19 cellular contexts compared by ENCODE assay signal in the genomic region with DNA sequence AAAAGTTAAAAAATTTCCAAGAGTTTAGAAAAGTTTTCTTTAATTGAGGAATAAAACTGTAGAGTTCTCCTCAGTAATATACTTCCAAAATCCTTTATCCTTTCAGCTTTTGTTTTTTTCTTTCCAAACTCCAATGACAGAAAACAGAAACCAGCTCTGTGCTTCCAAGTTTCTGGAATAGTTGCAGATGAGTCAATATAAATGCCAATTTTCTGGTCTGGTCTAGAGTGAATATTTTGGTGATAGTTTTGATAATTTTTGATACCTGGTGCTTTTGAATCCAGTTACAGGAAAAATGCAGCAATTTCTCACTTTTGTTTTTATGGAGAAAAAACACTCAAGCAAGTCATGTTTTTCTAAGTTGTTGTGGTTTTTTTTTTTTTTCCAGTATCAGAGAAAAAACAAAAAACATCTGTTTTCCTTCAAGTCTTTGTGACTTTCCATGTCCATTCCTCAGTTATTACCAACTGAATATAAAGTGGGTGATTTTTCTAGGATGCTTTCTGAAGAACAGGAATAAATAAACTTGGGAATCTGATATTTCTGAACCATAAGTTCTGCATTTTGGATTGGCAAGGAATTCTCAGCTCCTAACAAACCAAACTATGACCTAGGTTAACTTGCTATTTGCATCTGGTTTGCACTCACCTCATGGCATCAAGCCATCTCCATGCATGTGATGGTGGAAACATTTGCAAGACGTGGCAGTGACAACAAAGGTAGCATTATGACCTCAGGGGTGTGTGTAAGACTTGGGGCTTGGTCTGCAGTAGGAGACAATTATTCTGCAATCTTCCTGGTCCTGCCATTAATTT.
DNase-seq lines count a peak whose midpoint lies in the region; ATAC-seq, FAIRE-seq and TF ChIP-seq lines count a peak whose summit lies in the region.
"Had no signal": no experiment of that assay in that cellular context is flagged by ENCODE, and none has a peak within 500 bp of the region (broad histone marks: within the 10 kb centered on the region; RNA-seq: fewer than 3 reads in every experiment).

No MANE protein-coding gene starts in this region.

- no peak for TF ChIP-seq RAD21 in IMR-90 (IDR thresholded peaks at IDR 0.05; ENCODE audit: low read length)

- H2AK5ac ChIP-seq in IMR-90 (ENCODE audit: low read depth, low read length): peak overlapping the region; percentile 57; the same call in 1 of the 2 replicates

- no peak overlapping the region for H2AFZ ChIP-seq in IMR-90 (replicated peaks; ENCODE audit: low read length, poor library complexity)

- no peak overlapping the region for H3K56ac ChIP-seq in IMR-90 (ENCODE audit: extremely low read depth, insufficient read depth, low read length)

- no peak overlapping the region for H2AK9ac ChIP-seq in IMR-90 (replicated peaks; ENCODE audit: low read depth, low read length, poor library complexity)

- no TSS peak for BruUV-seq in IMR-90 (replicated peaks; lab: Mats Ljungman, UMichigan)

- H3K27me3 ChIP-seq in IMR-90 (ENCODE audit: control insufficient read depth, insufficient read depth, low read length): no peaks in the 10 kb centered on the region
- no peaks in the 10 kb centered on the region for H3K27me3 ChIP-seq in bronchial epithelial cell (ENCODE audit: control insufficient read depth, insufficient read depth, low read length)

- no peak overlapping the region for H2BK5ac ChIP-seq in IMR-90 (ENCODE audit: low read depth, low read length, poor library complexity, severe bottlenecking)

- H3K79me1 ChIP-seq in IMR-90 (ENCODE audit: low read depth in 1 of 2, low read length in 2 of 2): no peaks in the 10 kb centered on the region

- CTCF ChIA-PET in IMR-90 (lab: Yijun Ruan, JAX): interaction anchor here (0.7 kb wide), 1 partner anchor 312 kb away, joined by 3 read pairs; no protein-coding TSS in a partner anchor

- H4K8ac ChIP-seq in IMR-90 (ENCODE audit: low read depth in 2 of 2, low read length in 2 of 2): no peak overlapping the region

- no peak overlapping the region for H3K4me3 Mint-ChIP-seq in activated CD4-positive, alpha-beta T cell treated with anti-CD3 and anti-CD28 coated beads, Interleukin-2, amount 10 ng/mL, durations not matched to agents 24 days and 14 days
- H3K4me3 Mint-ChIP-seq: CD4-positive, alpha-beta memory T cell had no signal

- WGBS in IMR-90 (ENCODE audit: extremely low coverage in 2 of 2, insufficient read length in 1 of 2), 2 experiments: no CpG with 5 or more reads among the region's 1 CpG

- H3K4me1 Mint-ChIP-seq in activated CD4-positive, alpha-beta T cell treated with anti-CD3 and anti-CD28 coated beads, Interleukin-2, amount 10 ng/mL, durations not matched to agents 24 days and 14 days: no peaks in the 10 kb centered on the region
- H3K4me1 Mint-ChIP-seq: CD4-positive, alpha-beta memory T cell had no signal

- no peak overlapping the region for H2BK120ac ChIP-seq in IMR-90 (ENCODE audit: low read depth, low read length)

- no peaks in the 10 kb centered on the region for H3K36me3 ChIP-seq in IMR-90 (ENCODE audit: control insufficient read depth, insufficient read depth, low read length)
- no peaks in the 10 kb centered on the region for H3K36me3 ChIP-seq in bronchial epithelial cell (ENCODE audit: control insufficient read depth, insufficient read depth, low read length)

- POLR2A ChIA-PET in IMR-90 (lab: Charles Lee; ENCODE audit: unreplicated experiment): no interaction called here

- H3K14ac ChIP-seq in IMR-90 (replicated peaks; ENCODE audit: low read depth, low read length): no peak overlapping the region

- dilution Hi-C loops in IMR-90 (cut with HindIII; ENCODE audit: low sequenced_read_pairs, unreplicated experiment): no loop called here

- H3K27me3 Mint-ChIP-seq in activated CD4-positive, alpha-beta T cell treated with anti-CD3 and anti-CD28 coated beads, Interleukin-2, amount 10 ng/mL, durations not matched to agents 24 days and 14 days: no peaks in the 10 kb centered on the region
- H3K27me3 Mint-ChIP-seq: CD4-positive, alpha-beta memory T cell had no signal

- no peaks in the 10 kb centered on the region for H3K9me3 ChIP-seq in IMR-90 (ENCODE audit: control insufficient read depth, insufficient read depth, low read length)

- TF ChIP-seq POLR2A in IMR-90 (IDR thresholded peaks at IDR 0.05; ENCODE audit: low read depth, low read length): no peak

- intact Hi-C loops in IMR-90 (cut with micrococcal nuclease): loop anchor here (5.0 kb wide), 1 partner anchor 276 kb away; no protein-coding TSS in a partner anchor
- intact Hi-C loops in activated CD4-positive, alpha-beta T cell treated with anti-CD3 and anti-CD28 coated beads, Interleukin-2, amount 10 ng/mL, durations not matched to agents 24 days and 14 days (cut with micrococcal nuclease): no loop called here

- TF ChIP-seq CTCF in IMR-90 (conservative IDR thresholded peaks at IDR 0.05; ENCODE audit: low read depth, low read length): no peak
- no peak for TF ChIP-seq CTCF in bronchial epithelial cell (IDR thresholded peaks at IDR 0.05; ENCODE audit: insufficient read depth, low read length, severe bottlenecking)
- no peak for TF ChIP-seq CTCF in fibroblast of pulmonary artery (IDR thresholded peaks at IDR 0.05; ENCODE audit: low read length, missing control alignments)

- no peak for FAIRE-seq in bronchial epithelial cell (lab: Jason Lieb, UNC)
- FAIRE-seq: D721Med had no signal

- DNase-seq in IMR-90 (peak; percentile 31), bronchial epithelial cell (ENCODE audit: low read depth) (peak; percentile 5), fibroblast of pulmonary artery (ENCODE audit: low read depth) (peak; percentile 23), SKM-1 (lab: John Stamatoyannopoulos, UW; ENCODE audit: unreplicated experiment) (no peak)
- DNase-seq in activated CD4-positive, alpha-beta T cell treated with anti-CD3 and anti-CD28 coated beads, Interleukin-2, amount 10 ng/mL, durations not matched to agents 24 days and 14 days: no peak
- DNase-seq: CD4-positive, alpha-beta memory T cell; DMS79; GOT3; Kasumi-1; NCI-H1105; NCI-H1694 treated with DMSO at 0.1 percent for 48 hours; NCI-H2107; NCI-H2227 treated with DMSO at 0.1 percent for 48 hours; NCI-H524 had no signal

- H2BK20ac ChIP-seq in IMR-90 (ENCODE audit: low read depth, low read length): no peak overlapping the region

- no peak overlapping the region for H3K4ac ChIP-seq in IMR-90 (ENCODE audit: low read depth, low read length)

- no peaks in the 10 kb centered on the region for H3K36me3 Mint-ChIP-seq in activated CD4-positive, alpha-beta T cell treated with anti-CD3 and anti-CD28 coated beads, Interleukin-2, amount 10 ng/mL, durations not matched to agents 24 days and 14 days (ENCODE audit: low read depth)
- H3K36me3 Mint-ChIP-seq: CD4-positive, alpha-beta memory T cell had no signal

- H3K4me2 ChIP-seq in IMR-90 (ENCODE audit: low read depth, low read length): no peak overlapping the region

- H4K5ac ChIP-seq in IMR-90 (ENCODE audit: low read depth, low read length): no peak overlapping the region

- H3K9ac ChIP-seq in IMR-90 (ENCODE audit: low read depth, low read length): no peak overlapping the region

- no peaks in the 10 kb centered on the region for H4K20me1 ChIP-seq in IMR-90 (ENCODE audit: insufficient read depth, low read length)

- H3K4me1 ChIP-seq in IMR-90 (ENCODE audit: control insufficient read depth, insufficient read depth, low read length): 0 out of 2 replicates have a peak, but pooled peaks cover 1% of the 10 kb centered on the region

- H3K9me1 ChIP-seq in IMR-90 (ENCODE audit: insufficient read depth, low read length): peaks cover 2% of the 10 kb centered on the region; the same call in 1 of the 2 replicates

- no peak overlapping the region for H2BK15ac ChIP-seq in IMR-90 (ENCODE audit: low read depth, low read length)

- in situ Hi-C loops in IMR-90 (cut with MboI; ENCODE audit: low sequenced_read_pairs): loop anchor here (25.0 kb wide), 1 partner anchor 266 kb away; no protein-coding TSS in a partner anchor

- no peak overlapping the region for H3K18ac ChIP-seq in IMR-90 (ENCODE audit: low read depth, low read length)

- no peak overlapping the region for H3K27ac Mint-ChIP-seq in activated CD4-positive, alpha-beta T cell treated with anti-CD3 and anti-CD28 coated beads, Interleukin-2, amount 10 ng/mL, durations not matched to agents 24 days and 14 days
- H3K27ac Mint-ChIP-seq: CD4-positive, alpha-beta memory T cell had no signal

- no peak overlapping the region for H3K23ac ChIP-seq in IMR-90 (ENCODE audit: low read depth, low read length)

- H3K9me3 Mint-ChIP-seq in activated CD4-positive, alpha-beta T cell treated with anti-CD3 and anti-CD28 coated beads, Interleukin-2, amount 10 ng/mL, durations not matched to agents 24 days and 14 days: no peaks in the 10 kb centered on the region

- H4K91ac ChIP-seq in IMR-90 (ENCODE audit: insufficient read depth, low read depth, low read length): no peak overlapping the region

- no peak overlapping the region for H3K27ac ChIP-seq in IMR-90 (ENCODE audit: insufficient read depth, low read length)

- H3K4me3 ChIP-seq in IMR-90 (ENCODE audit: insufficient read depth, low read depth, low read length): no peak overlapping the region
- no peak overlapping the region for H3K4me3 ChIP-seq in bronchial epithelial cell (ENCODE audit: low read depth, low read length)
- H3K4me3 ChIP-seq in fibroblast of pulmonary artery (replicated peaks; ENCODE audit: low read depth, low read length): no peak overlapping the region

- ATAC-seq in IMR-90 (ENCODE audit: low read depth): no peak
- no peak for ATAC-seq in HG02798 (IDR thresholded peaks at IDR 0.05; ENCODE audit: poor library complexity, unreplicated experiment)
- ATAC-seq in GM19328 (IDR thresholded peaks at IDR 0.05; ENCODE audit: unreplicated experiment): no peak
- ATAC-seq: Panc1, Right ventricle myocardium inferior had no signal

TF ChIP-seq in IMR-90, 13 proteins besides CTCF, POLR2A, EP300 and RAD21 (continues in another document):
- no peak for TF ChIP-seq CEBPB (IDR thresholded peaks at IDR 0.05; ENCODE audit: low read depth, low read length)
- TF ChIP-seq RCOR1 (IDR thresholded peaks at IDR 0.05; ENCODE audit: insufficient replicate concordance, low read length): no peak
- TF ChIP-seq RFX5 (IDR thresholded peaks at IDR 0.05; ENCODE audit: low read depth, low read length): no peak
- TF ChIP-seq, protein P1, sequence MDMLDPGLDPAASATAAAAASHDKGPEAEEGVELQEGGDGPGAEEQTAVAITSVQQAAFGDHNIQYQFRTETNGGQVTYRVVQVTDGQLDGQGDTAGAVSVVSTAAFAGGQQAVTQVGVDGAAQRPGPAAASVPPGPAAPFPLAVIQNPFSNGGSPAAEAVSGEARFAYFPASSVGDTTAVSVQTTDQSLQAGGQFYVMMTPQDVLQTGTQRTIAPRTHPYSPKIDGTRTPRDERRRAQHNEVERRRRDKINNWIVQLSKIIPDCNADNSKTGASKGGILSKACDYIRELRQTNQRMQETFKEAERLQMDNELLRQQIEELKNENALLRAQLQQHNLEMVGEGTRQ (IDR thresholded peaks at IDR 0.05; ENCODE audit: low read depth, low read length): no peak
- no peak for TF ChIP-seq MAFK (IDR thresholded peaks at IDR 0.05; ENCODE audit: low read depth, low read length)
- no peak for TF ChIP-seq MXI1 (IDR thresholded peaks at IDR 0.05; ENCODE audit: borderline replicate concordance, low read depth, low read length)

Comparison
In these comparisons a context has a peak if more than half of its experiments do, and no peak if none do; other contexts are left out.
1. DNase-seq: peak in IMR-90 (single experiment), bronchial epithelial cell (single experiment) and fibroblast of pulmonary artery (single experiment); none in SKM-1 (single experiment) and activated CD4-positive, alpha-beta T cell treated with anti-CD3 and anti-CD28 coated beads, Interleukin-2, amount 10 ng/mL, durations not matched to agents 24 days and 14 days (single experiment).